Comparison of ENCODE assay signal across 12 cellular contexts in the genomic region with DNA sequence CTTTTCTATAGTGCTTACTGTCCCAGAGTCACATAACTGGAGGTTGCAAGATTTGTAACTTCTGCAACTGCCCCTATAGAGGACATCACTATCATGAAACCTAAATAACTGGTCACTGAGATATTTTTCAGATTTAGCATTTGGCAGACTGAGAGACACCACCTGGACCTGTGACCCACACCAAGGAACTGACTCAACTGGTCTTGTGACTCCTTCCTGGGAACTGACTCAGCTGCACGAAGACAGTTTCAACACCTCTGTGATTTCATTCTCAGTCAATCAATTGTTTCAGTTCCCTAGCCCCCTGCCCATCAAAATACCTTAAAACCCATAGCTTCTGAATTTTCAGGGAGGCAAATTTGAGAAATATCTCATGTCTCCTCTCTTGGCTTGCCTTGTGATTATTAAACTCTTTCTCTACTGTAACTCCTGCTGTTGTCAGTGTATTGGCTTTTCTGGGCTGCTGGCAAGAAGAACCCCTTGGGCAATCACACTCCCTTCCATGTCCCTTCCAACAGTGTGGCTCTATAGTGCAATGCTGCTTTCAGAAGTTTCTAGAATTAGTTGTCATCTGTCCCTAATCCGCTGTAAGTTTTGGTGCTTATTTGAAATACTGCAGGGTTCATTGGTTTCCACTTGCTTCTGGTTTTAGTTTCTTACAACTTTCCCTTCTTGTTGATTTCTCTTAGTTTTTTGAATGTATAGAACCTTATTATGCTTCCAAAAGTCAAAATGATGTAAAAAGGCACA.
A peak's percentile ranks its signal among the peaks of the same experiment; 100 is the strongest.
DNase-seq lines count a peak whose midpoint lies in the region; ATAC-seq and TF ChIP-seq lines count a peak whose summit lies in the region.
"Had no signal": no experiment of that assay in that cellular context is flagged by ENCODE, and none has a peak within 500 bp of the region (broad histone marks: within the 10 kb centered on the region; RNA-seq: fewer than 3 reads in every experiment).

No MANE protein-coding gene starts in this region.

- peak; percentile 66 for ATAC-seq in GM21367 (IDR thresholded peaks at IDR 0.05; ENCODE audit: unreplicated experiment)
- ATAC-seq in HG03103 (IDR thresholded peaks at IDR 0.05; ENCODE audit: low read depth, unreplicated experiment) = peak; percentile 74
- peak; percentile 91 for ATAC-seq in activated T-helper 17 cell treated with anti-CD3 and anti-CD28 coated beads, Interleukin-2, amount 50 U/mL, for 72 hours (replicated peaks)
- no peak for ATAC-seq in GM18517 (IDR thresholded peaks at IDR 0.05; ENCODE audit: unreplicated experiment)

- peaks cover 24% of the 10 kb centered on the region for H3K27me3 Mint-ChIP-seq in activated T-helper 17 cell treated with anti-CD3 and anti-CD28 coated beads, Interleukin-2, amount 50 U/mL, for 72 hours

- no peaks in the 10 kb centered on the region for H3K36me3 Mint-ChIP-seq in activated T-helper 17 cell treated with anti-CD3 and anti-CD28 coated beads, Interleukin-2, amount 50 U/mL, for 72 hours (ENCODE audit: low read depth)

- peak; percentile 66 for DNase-seq in GM12865 (ENCODE audit: low read depth)
- DNase-seq in EL = no peak
- DNase-seq in 8988T = no peak
- no peak for DNase-seq in DMS 273 (lab: John Stamatoyannopoulos, UW; ENCODE audit: unreplicated experiment)
- DNase-seq: activated T-cell treated with anti-CD3 and anti-CD28 coated beads, Interleukin-2, amount 50 U/mL, for 48 hours; SHP77; sigmoid colon had no signal

- TF ChIP-seq CTCF in GM12865 (IDR thresholded peaks at IDR 0.05; ENCODE audit: insufficient read depth, low read depth, low read length, missing control alignments) = no peak

- no peaks in the 10 kb centered on the region for H3K9me3 Mint-ChIP-seq in activated T-helper 17 cell treated with anti-CD3 and anti-CD28 coated beads, Interleukin-2, amount 50 U/mL, for 72 hours

- H3K4me3 ChIP-seq in GM12865 (ENCODE audit: low read depth, low read length) = no peak overlapping the region
- H3K4me3 ChIP-seq: sigmoid colon had no signal

- H3K4me3 Mint-ChIP-seq in activated T-helper 17 cell treated with anti-CD3 and anti-CD28 coated beads, Interleukin-2, amount 50 U/mL, for 72 hours = no peak overlapping the region
- H3K4me3 Mint-ChIP-seq: B cell had no signal

- H3K4me1 Mint-ChIP-seq in activated T-helper 17 cell treated with anti-CD3 and anti-CD28 coated beads, Interleukin-2, amount 50 U/mL, for 72 hours = peaks cover 4% of the 10 kb centered on the region
- H3K4me1 Mint-ChIP-seq: B cell had no signal

- H3K27ac Mint-ChIP-seq in activated T-helper 17 cell treated with anti-CD3 and anti-CD28 coated beads, Interleukin-2, amount 50 U/mL, for 72 hours = no peak overlapping the region
- H3K27ac Mint-ChIP-seq: B cell had no signal
